Comparison of ENCODE assay signal across 21 cellular contexts in the genomic region with DNA sequence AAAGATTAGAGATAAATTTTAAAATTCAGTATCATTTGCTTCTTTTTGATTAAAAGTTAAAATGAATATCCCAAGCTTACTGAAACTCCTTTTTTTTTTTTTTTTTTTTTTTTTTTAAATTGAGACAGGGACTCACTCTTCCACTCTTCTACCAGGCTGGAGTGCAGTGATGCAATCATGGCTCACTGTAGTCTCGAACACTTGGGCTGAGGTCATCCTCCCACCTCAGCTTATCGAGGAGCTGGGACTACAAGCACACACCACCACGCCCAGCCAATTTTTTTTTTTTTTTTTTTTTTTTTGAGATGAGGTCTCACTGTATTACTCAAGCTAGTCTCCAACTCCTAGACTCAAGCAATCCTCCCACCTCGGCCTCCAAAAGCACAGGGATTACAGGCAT.
"Had no signal": no experiment of that assay in that cellular context is flagged by ENCODE, and none has a peak within 500 bp of the region (broad histone marks: within the 10 kb centered on the region; RNA-seq: fewer than 3 reads in every experiment).

No MANE protein-coding gene starts in this region.

- H3K36me3 Mint-ChIP-seq: activated naive CD4-positive, alpha-beta T cell treated with anti-CD3 and anti-CD28 coated beads, Interleukin-2, amount 50 U/mL, for 24 hours; naive thymus-derived CD8-positive, alpha-beta T cell had no signal

- H3K27me3 Mint-ChIP-seq: activated naive CD4-positive, alpha-beta T cell treated with anti-CD3 and anti-CD28 coated beads, Interleukin-2, amount 50 U/mL, for 24 hours; naive thymus-derived CD8-positive, alpha-beta T cell had no signal

- DNase-seq: activated CD4-positive, alpha-beta T cell treated with anti-CD3 and anti-CD28 coated beads, Interleukin-2, amount 50 U/mL, for 1 hour; activated CD4-positive, CD25-positive, alpha-beta regulatory T cell treated with anti-CD3 and anti-CD28 coated beads, Interleukin-2, amount 50 U/mL, for 72 hours; activated CD8-positive, alpha-beta memory T cell treated with anti-CD3 and anti-CD28 coated beads, Interleukin-2, amount 50 U/mL, for 4 hours; activated effector memory CD4-positive, alpha-beta T cell treated with anti-CD3 and anti-CD28 coated beads, Interleukin-2, amount 50 U/mL, for 16 hours; activated T-cell treated with anti-CD3 and anti-CD28 coated beads, Interleukin-2, amount 50 U/mL, for 4 hours; effector CD4-positive, alpha-beta T cell; left cardiac atrium; mesenchymal stem cell; naive thymus-derived CD8-positive, alpha-beta T cell; stimulated activated CD4-positive, alpha-beta T cell treated with anti-CD3 and anti-CD28 coated beads, Interleukin-12 subunit alpha, Interleukin-12 subunit beta, amount 100 ng/mL, for 4 hours; stimulated activated CD4-positive, alpha-beta T cell treated with anti-CD3 and anti-CD28 coated beads, Interleukin-1b, Interleukin-23, amount 100 ng/mL, for 48 hours; stimulated activated naive CD8-positive, alpha-beta T cell treated with anti-CD3 and anti-CD28 coated beads, Interleukin-15, Interleukin-2, amounts not matched to agents 100 U/mL and 50 U/mL, for 24 hours; T1000 had no signal

- H3K4me1 Mint-ChIP-seq: activated naive CD4-positive, alpha-beta T cell treated with anti-CD3 and anti-CD28 coated beads, Interleukin-2, amount 50 U/mL, for 24 hours; naive thymus-derived CD8-positive, alpha-beta T cell had no signal

- H3K4me3 ChIP-seq: prostate gland, right atrium auricular region, tibial nerve had no signal

- H3K27ac Mint-ChIP-seq: activated naive CD4-positive, alpha-beta T cell treated with anti-CD3 and anti-CD28 coated beads, Interleukin-2, amount 50 U/mL, for 24 hours; naive thymus-derived CD8-positive, alpha-beta T cell had no signal

- H3K36me3 ChIP-seq: prostate gland, right atrium auricular region, tibial nerve had no signal

- H3K4me3 Mint-ChIP-seq: activated naive CD4-positive, alpha-beta T cell treated with anti-CD3 and anti-CD28 coated beads, Interleukin-2, amount 50 U/mL, for 24 hours; activated T-cell treated with anti-CD3 and anti-CD28 coated beads, Interleukin-2, amount 50 U/mL, for 4 hours; naive thymus-derived CD8-positive, alpha-beta T cell had no signal

- ATAC-seq: activated T-cell treated with anti-CD3 and anti-CD28 coated beads, Interleukin-2, amount 50 U/mL, for 4 hours; esophagus mucosa; left cardiac atrium; naive thymus-derived CD8-positive, alpha-beta T cell; stimulated activated naive CD8-positive, alpha-beta T cell treated with anti-CD3 and anti-CD28 coated beads, Interleukin-15, Interleukin-2, amounts not matched to agents 100 U/mL and 50 U/mL, for 24 hours had no signal

- FAIRE-seq: astrocyte, urothelium cell line had no signal

- H3K4me1 ChIP-seq: prostate gland, right atrium auricular region, tibial nerve had no signal

- H3K9me3 Mint-ChIP-seq: activated naive CD4-positive, alpha-beta T cell treated with anti-CD3 and anti-CD28 coated beads, Interleukin-2, amount 50 U/mL, for 24 hours; activated T-cell treated with anti-CD3 and anti-CD28 coated beads, Interleukin-2, amount 50 U/mL, for 4 hours had no signal

- H3K9me3 ChIP-seq: prostate gland, right atrium auricular region, tibial nerve had no signal

- H3K27me3 ChIP-seq: right atrium auricular region, tibial nerve had no signal

- H3K27ac ChIP-seq: prostate gland, right atrium auricular region, tibial nerve, VCaP had no signal
